In the genomic region with DNA sequence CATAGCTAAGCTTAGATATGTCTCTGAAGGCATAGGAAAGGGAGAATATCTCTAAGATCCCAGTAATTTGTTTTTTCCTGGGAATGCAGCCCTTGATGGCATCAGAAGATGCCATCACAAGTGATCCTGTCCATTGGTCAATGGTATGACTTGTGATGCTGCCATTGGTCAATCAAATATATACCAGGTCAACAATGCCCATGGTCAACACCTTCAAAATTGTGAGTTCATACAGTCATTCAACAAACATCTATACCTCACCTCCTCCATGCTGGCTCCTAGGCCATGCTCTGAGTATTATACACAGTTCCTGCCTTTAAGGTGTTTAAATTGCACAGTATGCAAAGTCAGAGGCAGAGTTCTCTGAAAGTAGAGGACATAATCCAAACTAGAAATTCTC, we compare ENCODE assay signal across 44 cellular contexts. TPM values are rescaled to one million over a fixed set of nuclear protein-coding genes. Genes with fewer than 3 reads are reported as not detected.
"Had no signal": no experiment of that assay in that cellular context is flagged by ENCODE, and none has a peak within 500 bp of the region (broad histone marks: within the 10 kb centered on the region; RNA-seq: fewer than 3 reads in every experiment).

No MANE protein-coding gene starts in this region.

- H3K4me3 Mint-ChIP-seq: activated naive CD4-positive, alpha-beta T cell treated with anti-CD3 and anti-CD28 coated beads for 36 hours; activated naive CD4-positive, alpha-beta T cell treated with anti-CD3 and anti-CD28 coated beads, Interleukin-2, amount 10 ng/mL, durations not matched to agents 7 days and 5 days; activated naive CD4-positive, alpha-beta T cell treated with anti-CD3 and anti-CD28 coated beads, Interleukin-2, amount 50 U/mL, for 24 hours; activated naive CD8-positive, alpha-beta T cell; activated naive CD8-positive, alpha-beta T cell treated with anti-CD3 and anti-CD28 coated beads for 36 hours; activated naive CD8-positive, alpha-beta T cell treated with anti-CD3 and anti-CD28 coated beads, Interleukin-2, amount 10 ng/mL, durations not matched to agents 7 days and 5 days; activated naive CD8-positive, alpha-beta T cell treated with anti-CD3 and anti-CD28 coated beads, Interleukin-2, amount 50 U/mL, for 24 hours; activated T-cell treated with anti-CD3 and anti-CD28 coated beads, Interleukin-2, amount 50 U/mL, for 24 hours; activated T-cell treated with anti-CD3 and anti-CD28 coated beads, Interleukin-2, amount 50 U/mL, for 4 hours; activated T-cell treated with anti-CD3 and anti-CD28 coated beads, Interleukin-2, amount 50 U/mL, for 72 hours; activated T-helper 1 cell treated with anti-CD3 and anti-CD28 coated beads, Interleukin-12 subunit alpha, Interleukin-12 subunit beta, Interleukin-2, Interleukin-4 antibody, amounts not matched to agents 30 ng/mL and 10 ng/mL and 1 ng/mL, durations not matched to agents 14 hours and 24 hours and 36 hours; activated T-helper 17 cell treated with anti-CD3 and anti-CD28 coated beads, Interleukin-2, amount 50 U/mL, for 72 hours; brain; central memory CD8-positive, alpha-beta T cell had no signal

- H3K9me3 ChIP-seq: adrenal gland, ascending aorta, body of pancreas, breast epithelium had no signal

- ATAC-seq: activated naive CD4-positive, alpha-beta T cell treated with anti-CD3 and anti-CD28 coated beads, Interleukin-2, amount 50 U/mL, for 72 hours; activated naive CD8-positive, alpha-beta T cell treated with anti-CD3 and anti-CD28 coated beads, Interleukin-2, amount 50 U/mL, for 24 hours; activated T-cell treated with anti-CD3 and anti-CD28 coated beads, Interleukin-2, amount 50 U/mL, for 4 hours; activated T-cell treated with anti-CD3 and anti-CD28 coated beads, Interleukin-2, amount 50 U/mL, for 72 hours; activated T-helper 17 cell treated with anti-CD3 and anti-CD28 coated beads, Interleukin-2, amount 50 U/mL, for 72 hours; body of pancreas had no signal

- H3K4me3 ChIP-seq: adrenal gland, ascending aorta, body of pancreas, breast epithelium, cardiac muscle cell had no signal

- H3K36me3 Mint-ChIP-seq: activated naive CD4-positive, alpha-beta T cell treated with anti-CD3 and anti-CD28 coated beads, Interleukin-2, amount 10 ng/mL, durations not matched to agents 7 days and 5 days; activated naive CD4-positive, alpha-beta T cell treated with anti-CD3 and anti-CD28 coated beads, Interleukin-2, amount 50 U/mL, for 24 hours; activated naive CD8-positive, alpha-beta T cell; activated naive CD8-positive, alpha-beta T cell treated with anti-CD3 and anti-CD28 coated beads for 36 hours; brain had no signal

- H3K36me3 ChIP-seq: adrenal gland, ascending aorta, brain microvascular endothelial cell, breast epithelium, cardiac muscle cell had no signal

- H3K9me3 Mint-ChIP-seq: activated naive CD4-positive, alpha-beta T cell treated with anti-CD3 and anti-CD28 coated beads for 36 hours; activated naive CD4-positive, alpha-beta T cell treated with anti-CD3 and anti-CD28 coated beads, Interleukin-2, amount 10 ng/mL, durations not matched to agents 7 days and 5 days; activated naive CD4-positive, alpha-beta T cell treated with anti-CD3 and anti-CD28 coated beads, Interleukin-2, amount 50 U/mL, for 24 hours; activated naive CD4-positive, alpha-beta T cell treated with anti-CD3 and anti-CD28 coated beads, Interleukin-2, amount 50 U/mL, for 72 hours; activated naive CD8-positive, alpha-beta T cell treated with anti-CD3 and anti-CD28 coated beads for 36 hours; activated naive CD8-positive, alpha-beta T cell treated with anti-CD3 and anti-CD28 coated beads, Interleukin-2, amount 50 U/mL, for 24 hours; activated T-cell treated with anti-CD3 and anti-CD28 coated beads, Interleukin-2, amount 50 U/mL, for 24 hours; activated T-cell treated with anti-CD3 and anti-CD28 coated beads, Interleukin-2, amount 50 U/mL, for 4 hours; activated T-cell treated with anti-CD3 and anti-CD28 coated beads, Interleukin-2, amount 50 U/mL, for 72 hours; activated T-helper 1 cell treated with anti-CD3 and anti-CD28 coated beads, Interleukin-12 subunit alpha, Interleukin-12 subunit beta, Interleukin-2, Interleukin-4 antibody, amounts not matched to agents 30 ng/mL and 10 ng/mL and 1 ng/mL, durations not matched to agents 14 hours and 24 hours and 36 hours; activated T-helper 17 cell treated with anti-CD3 and anti-CD28 coated beads, Interleukin-2, amount 50 U/mL, for 72 hours; activated T-helper 2 cell treated with anti-CD3 and anti-CD28 coated beads, Interferon-gamma antibody, Interleukin-2, Interleukin-4, amounts not matched to agents 10 μg/mL and 5 μg/mL and 100 μg/mL, durations not matched to agents 14 hours and 24 hours and 36 hours; brain; central memory CD8-positive, alpha-beta T cell had no signal

- H3K27me3 Mint-ChIP-seq: activated naive CD4-positive, alpha-beta T cell treated with anti-CD3 and anti-CD28 coated beads, Interleukin-2, amount 50 U/mL, for 24 hours; activated naive CD8-positive, alpha-beta T cell; central memory CD8-positive, alpha-beta T cell had no signal

- H3K4me1 ChIP-seq: adrenal gland, ascending aorta, body of pancreas, breast epithelium had no signal

- DNase-seq: activated effector memory CD4-positive, alpha-beta T cell treated with anti-CD3 and anti-CD28 coated beads, Interleukin-2, amount 50 U/mL, for 16 hours; activated effector memory CD4-positive, alpha-beta T cell treated with Interleukin-2 at 50 U/mL for 16 hours; activated gamma-delta T cell; activated gamma-delta T cell treated with Interleukin-2 at 50 U/mL for 16 hours; activated naive CD4-positive, alpha-beta T cell; activated naive CD4-positive, alpha-beta T cell treated with anti-CD3 and anti-CD28 coated beads for 36 hours; activated naive CD4-positive, alpha-beta T cell treated with anti-CD3 and anti-CD28 coated beads, Interleukin-2, amount 10 ng/mL, durations not matched to agents 7 days and 5 days; activated naive CD4-positive, alpha-beta T cell treated with anti-CD3 and anti-CD28 coated beads, Interleukin-2, amount 50 U/mL, for 16 hours; activated naive CD4-positive, alpha-beta T cell treated with Interleukin-2 at 50 U/mL for 16 hours; activated naive CD8-positive, alpha-beta T cell treated with anti-CD3 and anti-CD28 coated beads for 36 hours; activated naive CD8-positive, alpha-beta T cell treated with anti-CD3 and anti-CD28 coated beads, Interleukin-2, amount 10 ng/mL, durations not matched to agents 7 days and 5 days; activated naive CD8-positive, alpha-beta T cell treated with anti-CD3 and anti-CD28 coated beads, Interleukin-2, amount 50 U/mL, for 24 hours; activated T-cell treated with anti-CD3 and anti-CD28 coated beads, Interleukin-2, amount 50 U/mL, for 1 hour; activated T-cell treated with anti-CD3 and anti-CD28 coated beads, Interleukin-2, amount 50 U/mL, for 24 hours; activated T-cell treated with anti-CD3 and anti-CD28 coated beads, Interleukin-2, amount 50 U/mL, for 4 hours; activated T-cell treated with anti-CD3 and anti-CD28 coated beads, Interleukin-2, amount 50 U/mL, for 48 hours; activated T-cell treated with anti-CD3 and anti-CD28 coated beads, Interleukin-2, amount 50 U/mL, for 72 hours; adrenal gland; amniotic stem cell; amygdala; anterior cingulate cortex; aorta; body of pancreas; brain microvascular endothelial cell; caudate nucleus; central memory CD4-positive, alpha-beta T cell; cerebellar nuclear complex had no signal

- H3K27ac ChIP-seq: adrenal gland, ascending aorta, body of pancreas, brain microvascular endothelial cell, breast epithelium, cardiac muscle cell had no signal

- FAIRE-seq: astrocyte, bronchial epithelial cell had no signal

- H3K27me3 ChIP-seq: adrenal gland, ascending aorta, body of pancreas, brain microvascular endothelial cell, breast epithelium, cardiac muscle cell had no signal

- H3K27ac Mint-ChIP-seq: activated naive CD4-positive, alpha-beta T cell treated with anti-CD3 and anti-CD28 coated beads for 36 hours; activated naive CD4-positive, alpha-beta T cell treated with anti-CD3 and anti-CD28 coated beads, Interleukin-2, amount 10 ng/mL, durations not matched to agents 7 days and 5 days; activated naive CD4-positive, alpha-beta T cell treated with anti-CD3 and anti-CD28 coated beads, Interleukin-2, amount 50 U/mL, for 24 hours; activated naive CD4-positive, alpha-beta T cell treated with anti-CD3 and anti-CD28 coated beads, Interleukin-2, amount 50 U/mL, for 72 hours; activated naive CD8-positive, alpha-beta T cell; activated naive CD8-positive, alpha-beta T cell treated with anti-CD3 and anti-CD28 coated beads for 36 hours; activated naive CD8-positive, alpha-beta T cell treated with anti-CD3 and anti-CD28 coated beads, Interleukin-2, amount 10 ng/mL, durations not matched to agents 7 days and 5 days; activated naive CD8-positive, alpha-beta T cell treated with anti-CD3 and anti-CD28 coated beads, Interleukin-2, amount 50 U/mL, for 24 hours; activated T-cell treated with anti-CD3 and anti-CD28 coated beads, Interleukin-2, amount 50 U/mL, for 24 hours; activated T-cell treated with anti-CD3 and anti-CD28 coated beads, Interleukin-2, amount 50 U/mL, for 72 hours; activated T-helper 1 cell treated with anti-CD3 and anti-CD28 coated beads, Interleukin-12 subunit alpha, Interleukin-12 subunit beta, Interleukin-2, Interleukin-4 antibody, amounts not matched to agents 30 ng/mL and 10 ng/mL and 1 ng/mL, durations not matched to agents 14 hours and 24 hours and 36 hours; activated T-helper 17 cell treated with anti-CD3 and anti-CD28 coated beads, Interleukin-2, amount 50 U/mL, for 72 hours; activated T-helper 2 cell treated with anti-CD3 and anti-CD28 coated beads, Interferon-gamma antibody, Interleukin-2, Interleukin-4, amounts not matched to agents 10 μg/mL and 5 μg/mL and 100 μg/mL, durations not matched to agents 14 hours and 24 hours and 36 hours; brain had no signal

RNA-seq across cellular contexts. Expression of a gene that starts 19.3 kb away (rescaled TPM):
- total RNA-seq: activated naive CD8-positive, alpha-beta T cell treated with anti-CD3 and anti-CD28 coated beads, Interleukin-2, amount 10 ng/mL, durations not matched to agents 7 days and 5 days; adrenal gland; aorta; ascending aorta; astrocyte; body of pancreas; breast epithelium; bronchial epithelial cell; cardiac muscle cell; cardiac septum; chondrocyte had no signal
- polyA plus RNA-seq: adrenal gland, aorta, cardiac muscle cell had no signal

RNA-seq across cellular contexts. Expression of a gene that starts 47.1 kb away (rescaled TPM):
- total RNA-seq: activated naive CD8-positive, alpha-beta T cell treated with anti-CD3 and anti-CD28 coated beads, Interleukin-2, amount 10 ng/mL, durations not matched to agents 7 days and 5 days; adrenal gland; aorta; ascending aorta; astrocyte; body of pancreas; breast epithelium; bronchial epithelial cell; cardiac muscle cell; cardiac septum; cerebellum had no signal
- polyA plus RNA-seq: adipose tissue, adrenal gland, aorta, cardiac muscle cell had no signal
